In the genomic region with DNA sequence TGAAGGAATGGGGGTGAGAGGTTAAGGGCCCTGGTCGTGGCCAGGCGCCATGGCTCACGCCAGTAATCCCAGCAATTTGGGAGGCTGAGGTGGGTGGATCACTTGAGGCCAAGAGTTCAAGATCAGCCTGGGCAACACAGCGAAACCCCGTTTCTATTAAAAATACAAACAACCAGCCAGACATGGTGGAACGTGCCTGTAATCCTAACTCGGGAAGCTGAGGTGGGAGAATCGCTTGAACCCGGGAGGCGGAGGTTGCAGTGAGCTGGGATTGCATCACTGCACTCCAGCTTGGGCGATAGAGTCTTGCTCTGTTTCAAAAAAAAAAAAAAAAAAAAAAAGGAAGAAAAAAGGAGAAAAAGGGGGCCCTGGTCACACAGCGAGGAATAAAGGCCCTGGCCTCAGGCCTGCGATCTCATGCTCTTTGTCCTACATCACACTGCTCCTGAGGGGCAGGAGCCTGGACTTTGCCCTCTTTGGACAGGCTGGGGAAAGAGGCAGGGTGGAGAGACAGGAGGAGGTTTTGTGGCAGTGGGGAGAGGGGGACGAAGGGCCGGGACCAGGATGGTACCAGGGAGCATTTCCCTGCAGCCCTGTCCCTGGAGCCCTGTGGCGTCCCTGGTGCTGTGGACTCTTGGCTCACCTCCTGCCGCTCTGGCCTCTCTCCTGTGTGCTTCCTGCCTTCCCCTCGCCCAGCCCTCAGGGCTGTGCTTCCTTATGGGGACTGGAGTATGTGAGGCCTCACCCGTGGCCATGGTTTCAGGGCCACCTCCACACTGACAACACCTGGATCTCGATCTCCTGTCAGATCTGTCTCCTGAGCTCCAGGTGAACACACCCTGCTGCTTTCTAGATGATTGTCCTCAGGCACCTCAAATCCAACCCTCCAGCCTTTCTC, we compare ENCODE assay signal across 11 cellular contexts. TPM values are rescaled to one million over a fixed set of nuclear protein-coding genes. Genes with fewer than 3 reads are reported as not detected.
DNase-seq lines count a peak whose midpoint lies in the region; ATAC-seq and TF ChIP-seq lines count a peak whose summit lies in the region.
"Had no signal": no experiment of that assay in that cellular context is flagged by ENCODE, and none has a peak within 500 bp of the region (broad histone marks: within the 10 kb centered on the region; RNA-seq: fewer than 3 reads in every experiment).

No MANE protein-coding gene starts in this region.

- ATAC-seq in left lung (peak; percentile 61), GM18907 (IDR thresholded peaks at IDR 0.05; ENCODE audit: unreplicated experiment) (no peak)

- DNase-seq in LoVo (ENCODE audit: low spot score) (peak; percentile 58), adipocyte (ENCODE audit: low read depth) (no peak), left lung (peak; percentile 54 to 83), stomach (peak; percentile 67), NCI-H82 (lab: John Stamatoyannopoulos, UW) (no peak), NCI-H748 (lab: John Stamatoyannopoulos, UW; ENCODE audit: unreplicated experiment) (no peak)
- no peak for DNase-seq in stimulated activated naive CD4-positive, alpha-beta T cell (lab: John Stamatoyannopoulos, UW)
- DNase-seq: activated naive CD4-positive, alpha-beta T cell; islet precursor cell; NCI-H524 had no signal

- H3K9me3 ChIP-seq in adipocyte (ENCODE audit: control insufficient read depth, low read length): no peaks in the 10 kb centered on the region
- H3K9me3 ChIP-seq in left lung: no peaks in the 10 kb centered on the region
- no peaks in the 10 kb centered on the region for H3K9me3 ChIP-seq in stomach

- H3K36me3 ChIP-seq in adipocyte (ENCODE audit: control insufficient read depth, insufficient read depth, low read length, severe bottlenecking) (no peaks in the 10 kb centered on the region), left lung (no peaks in the 10 kb centered on the region), stomach (no peaks in the 10 kb centered on the region)

- no peak for TF ChIP-seq POLR2A in stomach (IDR thresholded peaks at IDR 0.05)

- WGBS in stomach, 5 donors: 31 to 53% (median 42%) methylated on average over 20 of the region's 20 CpGs

- intact Hi-C loops in left lung (cut with DNase I) (no loop called here), stomach (cut with DNase I; ENCODE audit: low total_unique reads) (no loop called here)

- H3K4me3 ChIP-seq in adipocyte (ENCODE audit: low read length): no peak overlapping the region
- no peak overlapping the region for H3K4me3 ChIP-seq in left lung
- H3K4me3 ChIP-seq in stomach: no peak overlapping the region

- peak overlapping the region; percentile 78 for H3K9ac ChIP-seq in adipocyte (ENCODE audit: low read length)

- H3K4me1 ChIP-seq in adipocyte (ENCODE audit: control insufficient read depth, insufficient read depth, low read length) (peaks cover 36% of the 10 kb centered on the region), left lung (peaks cover 0 to 75% of the 10 kb centered on the region in 2 donors), stomach (peaks cover 13 to 35% (median 15%) of the 10 kb centered on the region in 4 donors)

- no peaks in the 10 kb centered on the region for H3K27me3 ChIP-seq in adipocyte (replicated peaks; ENCODE audit: control insufficient read depth, insufficient read depth, low read length)
- no peaks in the 10 kb centered on the region for H3K27me3 ChIP-seq in left lung
- no peaks in the 10 kb centered on the region for H3K27me3 ChIP-seq in stomach

- TF ChIP-seq EP300 in stomach (IDR thresholded peaks at IDR 0.05): no peak

- H3K27ac ChIP-seq in left lung (peak overlapping the region; percentile 48 to 87), stomach (peak overlapping the region; percentile 50 to 86 (median 75))

- TF ChIP-seq CTCF in left lung (IDR thresholded peaks at IDR 0.05) (no peak), stomach (IDR thresholded peaks at IDR 0.05) (no peak)

RNA-seq across cellular contexts. Expression of a gene that starts 19.7 kb away (rescaled TPM):
- total RNA-seq in left lung (10 to 100 TPM; 17.7 to 29.7 TPM), stomach (10 to 100 TPM in 2 of 5 donors, 1 to 10 TPM in 3; 2.3 to 40.6 (median 6.4) TPM)
- 10 to 100 TPM in 2 of 3 donors, 1 to 10 TPM in 1; 8.1 to 16.5 (median 11.7) TPM for polyA plus RNA-seq in stomach

RNA-seq across cellular contexts. Expression of a gene that starts 38.0 kb away (rescaled TPM):
- total RNA-seq in left lung: 10 to 100 TPM; 22.6 to 25.4 TPM
- total RNA-seq in stomach: 10 to 100 TPM in 2 of 5 donors, 1 to 10 TPM in 3; 3.5 to 12.5 (median 7.7) TPM
- 10 to 100 TPM; 12.2 to 14.7 (median 12.9) TPM for polyA plus RNA-seq in stomach

RNA-seq across cellular contexts. Expression of a gene that starts 47.3 kb away (rescaled TPM):
- total RNA-seq in left lung (10 to 100 TPM; 41.0 to 41.6 TPM), stomach (100 to 1,000 TPM in 1 of 5 donors, 10 to 100 TPM in 3, 1 to 10 TPM in 1; 6.7 to 136 (median 37.9) TPM)
- polyA plus RNA-seq in stomach: 10 to 100 TPM; 53.3 to 69.4 (median 69.0) TPM

RNA-seq across cellular contexts. Expression of a gene that starts 47.6 kb away (rescaled TPM):
- total RNA-seq in left lung (10 to 100 TPM; 46.2 to 54.7 TPM), stomach (10 to 100 TPM in 4 of 5 donors, 1 to 10 TPM in 1; 9.5 to 94.5 (median 58.5) TPM)
- 10 to 100 TPM; 10.2 to 18.3 (median 11.8) TPM for polyA plus RNA-seq in stomach

Comparison
In these comparisons a context has a peak if more than half of its experiments do, and no peak if none do; other contexts are left out.
1. DNase-seq: peak in LoVo (single experiment), left lung (2 of 2) and stomach (single experiment); none in adipocyte (single experiment), NCI-H82 (single experiment), stimulated activated naive CD4-positive, alpha-beta T cell (0 of 6) and NCI-H748 (single experiment).